Comparison of ENCODE assay signal across 15 cellular contexts in the genomic region with DNA sequence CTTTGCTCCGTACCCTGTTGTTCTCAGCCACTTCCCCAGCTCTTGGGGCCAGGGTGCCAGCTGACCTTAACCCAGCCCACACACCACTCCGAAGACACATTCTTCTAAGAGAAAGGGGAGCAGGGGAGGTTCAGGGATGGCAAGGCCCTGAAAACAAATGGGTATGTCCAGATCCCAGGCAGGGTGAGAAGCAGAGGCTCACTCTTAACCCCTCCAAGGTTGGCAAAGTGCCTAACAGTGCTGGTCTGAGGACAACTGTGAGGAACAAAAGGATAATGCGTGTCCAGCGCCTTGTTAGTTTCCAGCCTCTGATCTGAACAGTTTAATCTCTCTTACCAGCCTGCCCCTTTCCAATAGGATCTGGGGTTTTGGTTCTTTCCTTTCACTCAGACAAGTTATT. TPM values are rescaled to one million over a fixed set of nuclear protein-coding genes. Genes with fewer than 3 reads are reported as not detected.
DNase-seq lines count a peak whose midpoint lies in the region; ATAC-seq and TF ChIP-seq lines count a peak whose summit lies in the region.
"Had no signal": no experiment of that assay in that cellular context is flagged by ENCODE, and none has a peak within 500 bp of the region (broad histone marks: within the 10 kb centered on the region; RNA-seq: fewer than 3 reads in every experiment).

No MANE protein-coding gene starts in this region.

- H3K9me3 ChIP-seq in naive thymus-derived CD4-positive, alpha-beta T cell (ENCODE audit: control insufficient read depth in 2 of 3, low read length in 3 of 3), result no peaks in the 10 kb centered on the region
- H3K9me3 ChIP-seq: ascending aorta had no signal

- H3K4me3 Mint-ChIP-seq in Calu3 (ENCODE audit: low read depth, unreplicated experiment), result peak overlapping the region; percentile 98
- peak overlapping the region; percentile 83 for H3K4me3 Mint-ChIP-seq in activated CD8-positive, alpha-beta T cell treated with anti-CD3 and anti-CD28 coated beads, Interleukin-2, amount 10 ng/mL, durations not matched to agents 7 days and 5 days
- H3K4me3 Mint-ChIP-seq in naive thymus-derived CD4-positive, alpha-beta T cell, result peak overlapping the region in 6 of 10 donors; percentile 73 to 91 (median 84)

- H3K4me3 ChIP-seq in naive thymus-derived CD4-positive, alpha-beta T cell (ENCODE audit: low read length), result no peak overlapping the region

- H3K27me3 Mint-ChIP-seq in Calu3 (ENCODE audit: unreplicated experiment), result no peaks in the 10 kb centered on the region
- H3K27me3 Mint-ChIP-seq in activated CD8-positive, alpha-beta T cell treated with anti-CD3 and anti-CD28 coated beads, Interleukin-2, amount 10 ng/mL, durations not matched to agents 7 days and 5 days (ENCODE audit: low read depth), result no peaks in the 10 kb centered on the region
- H3K27me3 Mint-ChIP-seq in naive thymus-derived CD4-positive, alpha-beta T cell, result no peaks in the 10 kb centered on the region

- CTCF ChIA-PET in Calu3 (lab: Charles Lee), result no interaction called here
- CTCF ChIA-PET in activated CD8-positive, alpha-beta T cell treated with anti-CD3 and anti-CD28 coated beads, Interleukin-2, amount 10 ng/mL, durations not matched to agents 7 days and 5 days (lab: Charles Lee), result no interaction called here
- CTCF ChIA-PET in naive thymus-derived CD4-positive, alpha-beta T cell (lab: Charles Lee), result interaction anchor here (0.6 kb wide), 1 partner anchor 14 kb away, joined by 4 read pairs; no protein-coding TSS in a partner anchor

- peak; percentile 34 for DNase-seq in DMS 273 (lab: John Stamatoyannopoulos, UW; ENCODE audit: unreplicated experiment)
- DNase-seq in DMS 273 treated with DMSO at 0.1 percent for 48 hours (lab: John Stamatoyannopoulos, UW), result no peak
- no peak for DNase-seq in Calu3
- no peak for DNase-seq in activated CD8-positive, alpha-beta T cell treated with anti-CD3 and anti-CD28 coated beads, Interleukin-2, amount 10 ng/mL, durations not matched to agents 7 days and 5 days
- no peak for DNase-seq in naive thymus-derived CD4-positive, alpha-beta T cell
- no peak for DNase-seq in NCI-H510A treated with DMSO at 0.1 percent for 48 hours (lab: John Stamatoyannopoulos, UW)
- DNase-seq in stimulated activated naive CD8-positive, alpha-beta T cell treated with anti-CD3 and anti-CD28 coated beads, Interleukin-15, Interleukin-2, amounts not matched to agents 100 U/mL and 50 U/mL, for 24 hours, result no peak
- no peak for DNase-seq in HUDEP-2 (lab: John Stamatoyannopoulos, UW; ENCODE audit: unreplicated experiment in 76 of 76)
- DNase-seq: glutamatergic neuron; kidney glomerular epithelial cell; NCI-H1694 treated with DMSO at 0.1 percent for 48 hours; NK-92 treated with Interleukin-12 subunit alpha and Interleukin-12 subunit beta, amount 100 ng/mL, for 24 hours had no signal

- no peaks in the 10 kb centered on the region for H3K4me1 Mint-ChIP-seq in Calu3 (ENCODE audit: low read depth, unreplicated experiment)
- H3K4me1 Mint-ChIP-seq in activated CD8-positive, alpha-beta T cell treated with anti-CD3 and anti-CD28 coated beads, Interleukin-2, amount 10 ng/mL, durations not matched to agents 7 days and 5 days (ENCODE audit: low read depth), result peaks cover 16% of the 10 kb centered on the region
- H3K4me1 Mint-ChIP-seq in naive thymus-derived CD4-positive, alpha-beta T cell, result peaks cover 0 to 21% (median 7%) of the 10 kb centered on the region in 7 donors

- H3K36me3 Mint-ChIP-seq in Calu3 (ENCODE audit: insufficient read depth, unreplicated experiment), result peaks cover 41% of the 10 kb centered on the region
- H3K36me3 Mint-ChIP-seq in activated CD8-positive, alpha-beta T cell treated with anti-CD3 and anti-CD28 coated beads, Interleukin-2, amount 10 ng/mL, durations not matched to agents 7 days and 5 days (ENCODE audit: low read depth), result peaks cover 16% of the 10 kb centered on the region
- H3K36me3 Mint-ChIP-seq in naive thymus-derived CD4-positive, alpha-beta T cell, result peaks cover 0 to 4% (median 0%) of the 10 kb centered on the region in 5 donors

- no peak for ATAC-seq in activated CD8-positive, alpha-beta T cell treated with anti-CD3 and anti-CD28 coated beads, Interleukin-2, amount 10 ng/mL, durations not matched to agents 7 days and 5 days
- no peak for ATAC-seq in naive thymus-derived CD4-positive, alpha-beta T cell
- ATAC-seq in stimulated activated naive CD8-positive, alpha-beta T cell treated with anti-CD3 and anti-CD28 coated beads, Interleukin-15, Interleukin-2, amounts not matched to agents 100 U/mL and 50 U/mL, for 24 hours, result no peak

- no peak overlapping the region for H3K27ac Mint-ChIP-seq in Calu3 (ENCODE audit: unreplicated experiment)
- H3K27ac Mint-ChIP-seq in activated CD8-positive, alpha-beta T cell treated with anti-CD3 and anti-CD28 coated beads, Interleukin-2, amount 10 ng/mL, durations not matched to agents 7 days and 5 days, result no peak overlapping the region
- no peak overlapping the region for H3K27ac Mint-ChIP-seq in naive thymus-derived CD4-positive, alpha-beta T cell

- POLR2A ChIA-PET in activated CD8-positive, alpha-beta T cell treated with anti-CD3 and anti-CD28 coated beads, Interleukin-2, amount 10 ng/mL, durations not matched to agents 7 days and 5 days (lab: Charles Lee), result no interaction called here
- POLR2A ChIA-PET in naive thymus-derived CD4-positive, alpha-beta T cell (lab: Charles Lee), result no interaction called here

- intact Hi-C loops in Calu3 (cut with micrococcal nuclease; ENCODE audit: unreplicated experiment), result loop anchor here (10.0 kb wide), 1 partner anchor 297 kb away; no protein-coding TSS in a partner anchor
- intact Hi-C loops in naive thymus-derived CD4-positive, alpha-beta T cell (cut with micrococcal nuclease), result loop anchor here in 1 of 2 donors (2.0 kb wide), 1 partner anchor 47 kb away; no protein-coding TSS in a partner anchor

- TSS peak; percentile 48 for BruUV-seq in Calu3 (replicated peaks; lab: Mats Ljungman, UMichigan)

- no peaks in the 10 kb centered on the region for H3K4me1 ChIP-seq in naive thymus-derived CD4-positive, alpha-beta T cell (ENCODE audit: control insufficient read depth in 2 of 2, insufficient read depth in 2 of 2, low read length in 2 of 2)
- H3K4me1 ChIP-seq: ascending aorta had no signal

- H3K9me3 Mint-ChIP-seq in Calu3 (ENCODE audit: low read depth, unreplicated experiment), result no peaks in the 10 kb centered on the region
- H3K9me3 Mint-ChIP-seq in activated CD8-positive, alpha-beta T cell treated with anti-CD3 and anti-CD28 coated beads, Interleukin-2, amount 10 ng/mL, durations not matched to agents 7 days and 5 days (ENCODE audit: insufficient read depth), result no peaks in the 10 kb centered on the region
- H3K9me3 Mint-ChIP-seq in naive thymus-derived CD4-positive, alpha-beta T cell, result no peaks in the 10 kb centered on the region

- no peaks in the 10 kb centered on the region for H3K36me3 ChIP-seq in naive thymus-derived CD4-positive, alpha-beta T cell (ENCODE audit: control insufficient read depth in 2 of 3, insufficient read depth in 3 of 3, low read length in 3 of 3)

- H3K27ac ChIP-seq in naive thymus-derived CD4-positive, alpha-beta T cell (ENCODE audit: low read depth, low read length), result no peak overlapping the region
- H3K27ac ChIP-seq: 22Rv1, ascending aorta, KMS-11 had no signal

- TF ChIP-seq CTCF in Calu3 (IDR thresholded peaks at IDR 0.05; ENCODE audit: unreplicated experiment), result no peak

- H3K27me3 ChIP-seq in naive thymus-derived CD4-positive, alpha-beta T cell (ENCODE audit: control insufficient read depth in 2 of 2, insufficient read depth in 2 of 2, low read length in 2 of 2), result no peaks in the 10 kb centered on the region
- H3K27me3 ChIP-seq: ascending aorta had no signal

RNA-seq across cellular contexts. Expression of a gene that starts 1.5 kb away (rescaled TPM):
- total RNA-seq in Calu3 (2022), result 44.0 and 52.6 TPM in 2 replicates
- total RNA-seq in activated CD8-positive, alpha-beta T cell treated with anti-CD3 and anti-CD28 coated beads, Interleukin-2, amount 10 ng/mL, durations not matched to agents 7 days and 5 days, result 1 to 10 TPM; 9.1 to 9.9 TPM
- 1 to 10 TPM in 4 of 5 experiments, under 1 TPM in 1; 0.86 to 2.6 (median 1.4) TPM for total RNA-seq in naive thymus-derived CD4-positive, alpha-beta T cell
- under 1 TPM; 0.33 to 0.37 TPM for polyA plus RNA-seq in naive thymus-derived CD4-positive, alpha-beta T cell

RNA-seq across cellular contexts. Expression of a gene that starts 40.3 kb away (rescaled TPM):
- 86.3 and 90.8 TPM in 2 replicates for total RNA-seq in Calu3 (2022)
- total RNA-seq in activated CD8-positive, alpha-beta T cell treated with anti-CD3 and anti-CD28 coated beads, Interleukin-2, amount 10 ng/mL, durations not matched to agents 7 days and 5 days, result 10 to 100 TPM; 46.9 to 48.0 TPM
- 10 to 100 TPM; 33.5 to 59.2 (median 54.9) TPM for total RNA-seq in naive thymus-derived CD4-positive, alpha-beta T cell
- 10 to 100 TPM; 18.4 to 41.7 TPM for polyA plus RNA-seq in naive thymus-derived CD4-positive, alpha-beta T cell

RNA-seq across cellular contexts. Expression of a gene that starts 54.0 kb away (rescaled TPM):
- total RNA-seq in Calu3 (2022), result 1.8 and 2.9 TPM in 2 replicates
- total RNA-seq in activated CD8-positive, alpha-beta T cell treated with anti-CD3 and anti-CD28 coated beads, Interleukin-2, amount 10 ng/mL, durations not matched to agents 7 days and 5 days, result 1 to 10 TPM; 1.1 to 1.2 TPM
- 1 to 10 TPM; 1.8 to 5.2 (median 3.5) TPM for total RNA-seq in naive thymus-derived CD4-positive, alpha-beta T cell
- 1 to 10 TPM; 1.3 to 3.5 TPM for polyA plus RNA-seq in naive thymus-derived CD4-positive, alpha-beta T cell
